24 cellular contexts compared by ENCODE assay signal in genomic region chr5:80389575-80389974, GRCh38. TPM values are rescaled to one million over a fixed set of nuclear protein-coding genes. Genes with fewer than 3 reads are reported as not detected.
DNase-seq lines count a peak whose midpoint lies in the region; ATAC-seq and TF ChIP-seq lines count a peak whose summit lies in the region.
"Had no signal": no experiment of that assay in that cellular context is flagged by ENCODE, and none has a peak within 500 bp of the region (broad histone marks: within the 10 kb centered on the region; RNA-seq: fewer than 3 reads in every experiment).

No MANE protein-coding gene starts in this region.

- no peaks in the 10 kb centered on the region for H4K20me1 ChIP-seq in osteoblast (ENCODE audit: insufficient read depth, low read length)

- H3K4me1 Mint-ChIP-seq in stimulated activated memory B cell treated with anti-CD40 and anti-IgM and Interleukin-4, amounts not matched to agents 10 μg/mL and 1 μg/mL and 100 μg/mL, for 72 hours, result peaks cover 20% of the 10 kb centered on the region

- no peak overlapping the region for H3K4me2 ChIP-seq in osteoblast (ENCODE audit: insufficient read depth, low read length)
- H3K4me2 ChIP-seq: smooth muscle cell had no signal

- H3K4me1 ChIP-seq in right atrium auricular region (no peaks in the 10 kb centered on the region), left lung (no peaks in the 10 kb centered on the region), osteoblast (ENCODE audit: insufficient read depth, low read length) (peaks cover 3% of the 10 kb centered on the region)
- H3K4me1 ChIP-seq: SJCRH30, stomach had no signal

- intact Hi-C loops in Right ventricle myocardium superior (cut with DNase I), result no loop called here
- intact Hi-C loops in left lung (cut with DNase I), result no loop called here

- H3K27me3 ChIP-seq in right atrium auricular region, result no peaks in the 10 kb centered on the region
- no peaks in the 10 kb centered on the region for H3K27me3 ChIP-seq in left lung
- H3K27me3 ChIP-seq in osteoblast (ENCODE audit: insufficient read depth, low read length), result no peaks in the 10 kb centered on the region
- H3K27me3 ChIP-seq: SJCRH30, stomach had no signal

- no peaks in the 10 kb centered on the region for H3K36me3 Mint-ChIP-seq in stimulated activated memory B cell treated with anti-CD40 and anti-IgM and Interleukin-4, amounts not matched to agents 10 μg/mL and 1 μg/mL and 100 μg/mL, for 72 hours
- H3K36me3 Mint-ChIP-seq: CD4-positive, CD25-positive, alpha-beta regulatory T cell; IgD-negative memory B cell; naive thymus-derived CD4-positive, alpha-beta T cell; type B pancreatic cell had no signal

- H3K36me3 ChIP-seq in right atrium auricular region, result no peaks in the 10 kb centered on the region
- no peaks in the 10 kb centered on the region for H3K36me3 ChIP-seq in left lung
- H3K36me3 ChIP-seq in osteoblast (ENCODE audit: insufficient read depth, low read length), result no peaks in the 10 kb centered on the region
- H3K36me3 ChIP-seq: SJCRH30, stomach had no signal

- no peaks in the 10 kb centered on the region for H3K79me2 ChIP-seq in osteoblast (ENCODE audit: insufficient read depth, low read length)

- H2AFZ ChIP-seq in osteoblast (ENCODE audit: low read length), result peak overlapping the region; percentile 0

- H3K27ac Mint-ChIP-seq in stimulated activated memory B cell treated with anti-CD40 and anti-IgM and Interleukin-4, amounts not matched to agents 10 μg/mL and 1 μg/mL and 100 μg/mL, for 72 hours, result no peak overlapping the region
- H3K27ac Mint-ChIP-seq: activated CD4-positive, alpha-beta T cell treated with anti-CD3 and anti-CD28 coated beads for 36 hours; activated naive CD4-positive, alpha-beta T cell treated with anti-CD3 and anti-CD28 coated beads, Interleukin-2, amount 50 U/mL, for 72 hours; CD4-positive, CD25-positive, alpha-beta regulatory T cell; IgD-negative memory B cell; naive thymus-derived CD4-positive, alpha-beta T cell; type B pancreatic cell had no signal

- no peak overlapping the region for H3K27ac ChIP-seq in right atrium auricular region
- H3K27ac ChIP-seq in left lung, result no peak overlapping the region
- H3K27ac ChIP-seq in osteoblast (ENCODE audit: low read depth, low read length), result no peak overlapping the region
- H3K27ac ChIP-seq: SJCRH30, stomach, VCaP had no signal

- H3K27me3 Mint-ChIP-seq in stimulated activated memory B cell treated with anti-CD40 and anti-IgM and Interleukin-4, amounts not matched to agents 10 μg/mL and 1 μg/mL and 100 μg/mL, for 72 hours, result peaks cover 30% of the 10 kb centered on the region

- no peak for TF ChIP-seq CTCF in right atrium auricular region (IDR thresholded peaks at IDR 0.05)
- TF ChIP-seq CTCF in left lung (IDR thresholded peaks at IDR 0.05), result no peak
- no peak for TF ChIP-seq CTCF in osteoblast (IDR thresholded peaks at IDR 0.05; ENCODE audit: extremely low read depth, low read depth, low read length)

- ATAC-seq in Right ventricle myocardium superior (ENCODE audit: poor library complexity), result no peak
- ATAC-seq in left lung, result no peak
- ATAC-seq in stimulated activated memory B cell treated with anti-CD40 and anti-IgM and Interleukin-4, amounts not matched to agents 10 μg/mL and 1 μg/mL and 100 μg/mL, for 72 hours, result no peak
- ATAC-seq: activated CD4-positive, alpha-beta T cell treated with anti-CD3 and anti-CD28 coated beads for 36 hours; activated naive CD4-positive, alpha-beta T cell treated with anti-CD3 and anti-CD28 coated beads, Interleukin-2, amount 50 U/mL, for 72 hours; left lobe of liver; naive thymus-derived CD4-positive, alpha-beta T cell had no signal

- DNase-seq in Right ventricle myocardium superior (peak; percentile 53), right atrium auricular region (ENCODE audit: low spot score) (no peak), left lung (peak; percentile 57 to 84), osteoblast (ENCODE audit: insufficient read length, low spot score, missing footprints) (no peak), DMS153 (lab: John Stamatoyannopoulos, UW) (no peak), epidermal melanocyte (ENCODE audit: insufficient read length, low spot score) (no peak), pons (ENCODE audit: low spot score) (no peak)
- DNase-seq: activated CD4-positive, alpha-beta T cell treated with anti-CD3 and anti-CD28 coated beads for 36 hours; CD4-positive, CD25-positive, alpha-beta regulatory T cell; effector memory CD4-positive, alpha-beta T cell; naive thymus-derived CD4-positive, alpha-beta T cell; NCI-H446 treated with DMSO at 0.1 percent for 48 hours; NCI-H774; SJCRH30; stimulated activated CD4-positive, alpha-beta T cell treated with anti-CD3 and anti-CD28 coated beads, Interleukin-1b, Interleukin-23, amount 100 ng/mL, for 48 hours; stomach; SW 1271 had no signal

- no peak overlapping the region for H3K4me3 ChIP-seq in right atrium auricular region
- H3K4me3 ChIP-seq in left lung, result peak overlapping the region in 1 of 2 donors; percentile 18
- peak overlapping the region; percentile 10 for H3K4me3 ChIP-seq in osteoblast (ENCODE audit: insufficient read depth, low read length)
- H3K4me3 ChIP-seq: SJCRH30, smooth muscle cell, stomach had no signal

- H3K4me3 Mint-ChIP-seq in stimulated activated memory B cell treated with anti-CD40 and anti-IgM and Interleukin-4, amounts not matched to agents 10 μg/mL and 1 μg/mL and 100 μg/mL, for 72 hours, result no peak overlapping the region
- H3K4me3 Mint-ChIP-seq: activated CD4-positive, alpha-beta T cell treated with anti-CD3 and anti-CD28 coated beads for 36 hours; CD4-positive, CD25-positive, alpha-beta regulatory T cell; type B pancreatic cell had no signal

- H3K9me3 Mint-ChIP-seq in stimulated activated memory B cell treated with anti-CD40 and anti-IgM and Interleukin-4, amounts not matched to agents 10 μg/mL and 1 μg/mL and 100 μg/mL, for 72 hours, result peaks cover 2% of the 10 kb centered on the region
- H3K9me3 Mint-ChIP-seq: type B pancreatic cell had no signal

- H3K9me3 ChIP-seq in right atrium auricular region (no peaks in the 10 kb centered on the region), left lung (peaks cover 0 to 9% of the 10 kb centered on the region in 2 donors), osteoblast (ENCODE audit: low read depth, low read length) (no peaks in the 10 kb centered on the region)
- H3K9me3 ChIP-seq: SJCRH30 had no signal

RNA-seq across cellular contexts. Expression of gene ZFYVE16, which starts 18.3 kb away (rescaled TPM):
- total RNA-seq in Right ventricle myocardium superior (29.6 TPM), right atrium auricular region (10 to 100 TPM; 27.8 to 34.5 TPM), left lung (10 to 100 TPM; 56.3 to 58.5 TPM), osteoblast (32.6 and 38.3 TPM in 2 replicates)

Comparison
In these comparisons a context has a peak if more than half of its experiments do, and no peak if none do; other contexts are left out.
1. DNase-seq: peak in Right ventricle myocardium superior (single experiment) and left lung (2 of 2); none in right atrium auricular region (single experiment), osteoblast (single experiment), DMS153 (single experiment), epidermal melanocyte (single experiment) and pons (single experiment).